In genomic region chr6:112690497-112691202, GRCh38 we compare ENCODE assay signal across 12 cellular contexts.
DNase-seq lines count a peak whose midpoint lies in the region; ATAC-seq and TF ChIP-seq lines count a peak whose summit lies in the region.
"Had no signal": no experiment of that assay in that cellular context is flagged by ENCODE, and none has a peak within 500 bp of the region (broad histone marks: within the 10 kb centered on the region; RNA-seq: fewer than 3 reads in every experiment).

No MANE protein-coding gene starts in this region.

- DNase-seq in HEK293T (ENCODE audit: extremely low spot score) (no peak), SHP77 treated with DMSO at 0.1 percent for 48 hours (lab: John Stamatoyannopoulos, UW) (peak; percentile 38), foreskin fibroblast (peak; percentile 59 to 63), H7 (no peak), GM13976 (ENCODE audit: low spot score) (no peak)
- DNase-seq in activated CD4-positive, alpha-beta T cell treated with anti-CD3 and anti-CD28 coated beads for 4 hours: no peak
- DNase-seq: activated CD4-positive, alpha-beta T cell treated with anti-CD3 and anti-CD28 coated beads, Interleukin-2, amount 50 U/mL, for 4 hours; activated naive CD4-positive, alpha-beta T cell treated with anti-CD3 and anti-CD28 coated beads, Interleukin-2, amount 50 U/mL, for 16 hours; CD4-positive, alpha-beta memory T cell; effector memory CD4-positive, alpha-beta T cell had no signal

- CTCF ChIA-PET in HEK293T (lab: Yijun Ruan, JAX): no interaction called here

- TF ChIP-seq CTCF in foreskin fibroblast (IDR thresholded peaks at IDR 0.05; ENCODE audit: low read depth, low read length) (no peak), GM13976 (IDR thresholded peaks at IDR 0.05; ENCODE audit: borderline replicate concordance, control extremely low read depth, extremely low read depth, insufficient read depth, missing control alignments) (no peak)

- in situ Hi-C loops in GM13976 (cut with MboI; ENCODE audit: low sequenced_read_pairs, unreplicated experiment): no loop called here

- peak overlapping the region; percentile 4 for H2AFZ ChIP-seq in ACC112 (ENCODE audit: low read length, unreplicated experiment)

- no peaks in the 10 kb centered on the region for H3K36me3 ChIP-seq in ACC112 (ENCODE audit: insufficient read depth, low read length)
- H3K36me3 ChIP-seq in H7 (replicated peaks; ENCODE audit: control insufficient read depth, insufficient read depth, low read length): no peaks in the 10 kb centered on the region

- H3K4me3 ChIP-seq in ACC112 (ENCODE audit: low read depth, low read length) (peak overlapping the region; percentile 1; the same call in 1 of the 2 replicates), foreskin fibroblast (ENCODE audit: low read depth in 1 of 2, low read length in 2 of 2) (no peak overlapping the region), H7 (ENCODE audit: insufficient read depth, low read depth, low read length) (no peak overlapping the region)

- H3K27me3 ChIP-seq in ACC112 (ENCODE audit: insufficient read depth, low read length) (no peaks in the 10 kb centered on the region), H7 (ENCODE audit: control insufficient read depth, insufficient read depth, low read length) (no peaks in the 10 kb centered on the region)

- POLR2A ChIA-PET in HEK293T (lab: Yijun Ruan, JAX): no interaction called here

- no peak for ATAC-seq in HG03460 (IDR thresholded peaks at IDR 0.05; ENCODE audit: unreplicated experiment)

- H3K79me2 ChIP-seq in ACC112 (ENCODE audit: control insufficient read depth, insufficient read depth, low read length, unreplicated experiment): no peaks in the 10 kb centered on the region

- H3K4me1 ChIP-seq in ACC112 (ENCODE audit: control insufficient read depth, insufficient read depth, low read length, unreplicated experiment): peaks cover 22% of the 10 kb centered on the region

- H3K27ac ChIP-seq in ACC112 (ENCODE audit: low read depth, low read length): peak overlapping the region; percentile 36

TF ChIP-seq in HEK293T, 16 proteins besides CTCF, POLR2A, EP300 and RAD21:
- TF ChIP-seq ELF4 (IDR thresholded peaks at IDR 0.05): no peak
- no peak for TF ChIP-seq CTBP1 (IDR thresholded peaks at IDR 0.05; ENCODE audit: borderline replicate concordance)
- no peak for TF ChIP-seq FOXK2 (IDR thresholded peaks at IDR 0.05)
- no peak for TF ChIP-seq FOXM1 (IDR thresholded peaks at IDR 0.05; ENCODE audit: borderline replicate concordance)
- TF ChIP-seq SUZ12 (IDR thresholded peaks at IDR 0.05): no peak
- peak; percentile 65 for TF ChIP-seq PKNOX1 (IDR thresholded peaks at IDR 0.05)
- no peak for TF ChIP-seq LEF1 (IDR thresholded peaks at IDR 0.05; ENCODE audit: borderline replicate concordance)
- no peak for TF ChIP-seq ZNF384 (IDR thresholded peaks at IDR 0.05)
TF ChIP-seq in HEK293T: peak in this region for 1.

Comparison
In these comparisons a context has a peak if more than half of its experiments do, and no peak if none do; other contexts are left out.
1. DNase-seq: peak in SHP77 treated with DMSO at 0.1 percent for 48 hours (single experiment) and foreskin fibroblast (2 of 2); none in HEK293T (single experiment), H7 (single experiment), activated CD4-positive, alpha-beta T cell treated with anti-CD3 and anti-CD28 coated beads for 4 hours (0 of 2) and GM13976 (single experiment).